ENCODE assay signal across 8 cellular contexts in the genomic region with DNA sequence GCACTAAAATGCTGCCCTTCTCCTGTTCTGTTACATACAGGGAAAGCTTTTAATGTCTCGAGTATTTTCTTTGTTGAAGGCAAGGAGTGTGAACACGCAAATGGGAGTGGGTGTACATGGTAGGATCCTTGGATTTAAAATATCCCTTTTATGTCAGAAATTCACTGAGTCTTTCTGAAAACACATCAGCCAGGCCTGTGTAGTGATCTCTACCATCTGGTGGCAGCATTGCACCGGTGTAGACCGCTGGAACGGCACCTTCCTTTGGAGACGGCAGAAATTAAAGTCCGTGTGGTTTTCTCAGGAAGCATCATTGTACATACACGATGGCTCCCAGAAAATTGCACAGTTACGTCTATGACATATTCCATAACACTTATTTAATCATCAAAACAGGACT.
DNase-seq lines count a peak whose midpoint lies in the region; ATAC-seq and TF ChIP-seq lines count a peak whose summit lies in the region.

No MANE protein-coding gene starts in this region.

- H2AFZ ChIP-seq in OCI-LY3 (ENCODE audit: low read depth, low read length), result no peak overlapping the region

- no peaks in the 10 kb centered on the region for H3K36me3 ChIP-seq in OCI-LY3 (replicated peaks; ENCODE audit: low read depth, low read length)

- H3K79me2 ChIP-seq in OCI-LY3 (ENCODE audit: low read length), result no peaks in the 10 kb centered on the region

- H4K20me1 ChIP-seq in OCI-LY3 (ENCODE audit: insufficient read depth, low read length), result no peaks in the 10 kb centered on the region

- H3K27ac ChIP-seq in OCI-LY3 (ENCODE audit: low read length), result no peak overlapping the region

- H3K4me2 ChIP-seq in OCI-LY3 (ENCODE audit: low read length), result no peak overlapping the region

- H3K9me3 ChIP-seq in OCI-LY3 (ENCODE audit: insufficient read depth, low read length), result no peaks in the 10 kb centered on the region

- H3K27me3 ChIP-seq in OCI-LY3 (ENCODE audit: low read depth, low read length), result no peaks in the 10 kb centered on the region

- H3K9ac ChIP-seq in OCI-LY3 (ENCODE audit: low read length), result no peak overlapping the region

- in situ Hi-C loops in KBM-7 (cut with MboI; ENCODE audit: low pct_unique_long_range_greater_than_20kb, low sequenced_read_pairs), result no loop called here

- DNase-seq in DMS53 treated with DMSO at 0.1 percent for 48 hours (lab: John Stamatoyannopoulos, UW; ENCODE audit: unreplicated experiment) (peak; percentile 44), KBM-7 (peak; percentile 48), iris pigment epithelial cell (ENCODE audit: low read depth) (peak; percentile 6)
- DNase-seq in stimulated activated CD4-positive, alpha-beta T cell treated with anti-CD3 and anti-CD28 coated beads, Interleukin-4, amount 100 ng/mL, for 24 hours, result no peak

- TF ChIP-seq CTCF in OCI-LY3 (IDR thresholded peaks at IDR 0.05; ENCODE audit: low read depth, low read length), result peak; percentile 47

- no peak for ATAC-seq in GM21390 (IDR thresholded peaks at IDR 0.05; ENCODE audit: unreplicated experiment)
- ATAC-seq in GM21528 (IDR thresholded peaks at IDR 0.05; ENCODE audit: low FRiP score, unreplicated experiment), result no peak
- ATAC-seq in GM18517 (IDR thresholded peaks at IDR 0.05; ENCODE audit: unreplicated experiment), result no peak

- H3K4me1 ChIP-seq in OCI-LY3 (ENCODE audit: low read length), result no peaks in the 10 kb centered on the region

- H3K4me3 ChIP-seq in OCI-LY3 (ENCODE audit: low read length), result no peak overlapping the region
